In the genomic region with DNA sequence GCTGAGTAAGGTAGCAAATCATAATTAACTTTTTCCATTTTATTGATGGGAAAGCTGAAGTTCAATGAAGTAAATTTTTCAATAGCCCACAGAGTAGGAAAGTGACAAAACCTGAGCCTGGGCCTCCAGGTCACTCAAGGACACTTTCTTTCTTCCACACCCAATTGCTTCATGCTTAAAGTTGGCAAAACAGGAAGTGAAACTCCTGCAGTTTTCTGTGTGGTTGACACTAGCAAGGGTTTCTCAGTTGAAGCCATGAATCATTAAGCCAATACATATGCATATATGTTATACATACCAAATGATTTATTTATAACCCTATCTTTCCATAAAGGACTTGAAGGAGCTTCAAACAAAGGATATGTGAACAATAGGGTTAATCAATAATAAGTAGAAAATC, we compare ENCODE assay signal across 1 cellular context.
TF ChIP-seq lines count a peak whose summit lies in the region.

No MANE protein-coding gene starts in this region.

TF ChIP-seq in GM23338, 12 proteins besides CTCF, POLR2A, EP300 and RAD21 (continued from another document):
- TF ChIP-seq, protein P1, sequence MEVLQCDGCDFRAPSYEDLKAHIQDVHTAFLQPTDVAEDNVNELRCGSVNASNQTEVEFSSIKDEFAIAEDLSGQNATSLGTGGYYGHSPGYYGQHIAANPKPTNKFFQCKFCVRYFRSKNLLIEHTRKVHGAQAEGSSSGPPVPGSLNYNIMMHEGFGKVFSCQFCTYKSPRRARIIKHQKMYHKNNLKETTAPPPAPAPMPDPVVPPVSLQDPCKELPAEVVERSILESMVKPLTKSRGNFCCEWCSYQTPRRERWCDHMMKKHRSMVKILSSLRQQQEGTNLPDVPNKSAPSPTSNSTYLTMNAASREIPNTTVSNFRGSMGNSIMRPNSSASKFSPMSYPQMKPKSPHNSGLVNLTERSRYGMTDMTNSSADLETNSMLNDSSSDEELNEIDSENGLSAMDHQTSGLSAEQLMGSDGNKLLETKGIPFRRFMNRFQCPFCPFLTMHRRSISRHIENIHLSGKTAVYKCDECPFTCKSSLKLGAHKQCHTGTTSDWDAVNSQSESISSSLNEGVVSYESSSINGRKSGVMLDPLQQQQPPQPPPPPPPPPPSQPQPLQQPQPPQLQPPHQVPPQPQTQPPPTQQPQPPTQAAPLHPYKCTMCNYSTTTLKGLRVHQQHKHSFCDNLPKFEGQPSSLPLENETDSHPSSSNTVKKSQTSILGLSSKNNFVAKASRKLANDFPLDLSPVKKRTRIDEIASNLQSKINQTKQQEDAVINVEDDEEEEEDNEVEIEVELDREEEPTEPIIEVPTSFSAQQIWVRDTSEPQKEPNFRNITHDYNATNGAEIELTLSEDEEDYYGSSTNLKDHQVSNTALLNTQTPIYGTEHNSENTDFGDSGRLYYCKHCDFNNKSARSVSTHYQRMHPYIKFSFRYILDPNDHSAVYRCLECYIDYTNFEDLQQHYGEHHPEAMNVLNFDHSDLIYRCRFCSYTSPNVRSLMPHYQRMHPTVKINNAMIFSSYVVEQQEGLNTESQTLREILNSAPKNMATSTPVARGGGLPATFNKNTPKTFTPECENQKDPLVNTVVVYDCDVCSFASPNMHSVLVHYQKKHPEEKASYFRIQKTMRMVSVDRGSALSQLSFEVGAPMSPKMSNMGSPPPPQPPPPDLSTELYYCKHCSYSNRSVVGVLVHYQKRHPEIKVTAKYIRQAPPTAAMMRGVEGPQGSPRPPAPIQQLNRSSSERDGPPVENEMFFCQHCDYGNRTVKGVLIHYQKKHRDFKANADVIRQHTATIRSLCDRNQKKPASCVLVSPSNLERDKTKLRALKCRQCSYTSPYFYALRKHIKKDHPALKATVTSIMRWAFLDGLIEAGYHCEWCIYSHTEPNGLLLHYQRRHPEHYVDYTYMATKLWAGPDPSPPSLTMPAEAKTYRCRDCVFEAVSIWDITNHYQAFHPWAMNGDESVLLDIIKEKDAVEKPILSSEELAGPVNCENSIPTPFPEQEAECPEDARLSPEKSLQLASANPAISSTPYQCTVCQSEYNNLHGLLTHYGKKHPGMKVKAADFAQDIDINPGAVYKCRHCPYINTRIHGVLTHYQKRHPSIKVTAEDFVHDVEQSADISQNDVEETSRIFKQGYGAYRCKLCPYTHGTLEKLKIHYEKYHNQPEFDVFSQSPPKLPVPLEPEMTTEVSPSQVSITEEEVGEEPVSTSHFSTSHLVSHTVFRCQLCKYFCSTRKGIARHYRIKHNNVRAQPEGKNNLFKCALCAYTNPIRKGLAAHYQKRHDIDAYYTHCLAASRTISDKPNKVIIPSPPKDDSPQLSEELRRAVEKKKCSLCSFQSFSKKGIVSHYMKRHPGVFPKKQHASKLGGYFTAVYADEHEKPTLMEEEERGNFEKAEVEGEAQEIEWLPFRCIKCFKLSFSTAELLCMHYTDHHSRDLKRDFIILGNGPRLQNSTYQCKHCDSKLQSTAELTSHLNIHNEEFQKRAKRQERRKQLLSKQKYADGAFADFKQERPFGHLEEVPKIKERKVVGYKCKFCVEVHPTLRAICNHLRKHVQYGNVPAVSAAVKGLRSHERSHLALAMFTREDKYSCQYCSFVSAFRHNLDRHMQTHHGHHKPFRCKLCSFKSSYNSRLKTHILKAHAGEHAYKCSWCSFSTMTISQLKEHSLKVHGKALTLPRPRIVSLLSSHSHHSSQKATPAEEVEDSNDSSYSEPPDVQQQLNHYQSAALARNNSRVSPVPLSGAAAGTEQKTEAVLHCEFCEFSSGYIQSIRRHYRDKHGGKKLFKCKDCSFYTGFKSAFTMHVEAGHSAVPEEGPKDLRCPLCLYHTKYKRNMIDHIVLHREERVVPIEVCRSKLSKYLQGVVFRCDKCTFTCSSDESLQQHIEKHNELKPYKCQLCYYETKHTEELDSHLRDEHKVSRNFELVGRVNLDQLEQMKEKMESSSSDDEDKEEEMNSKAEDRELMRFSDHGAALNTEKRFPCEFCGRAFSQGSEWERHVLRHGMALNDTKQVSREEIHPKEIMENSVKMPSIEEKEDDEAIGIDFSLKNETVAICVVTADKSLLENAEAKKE (CRISPR knock-in tag; IDR thresholded peaks at IDR 0.05): no peak
- TF ChIP-seq, protein P2, sequence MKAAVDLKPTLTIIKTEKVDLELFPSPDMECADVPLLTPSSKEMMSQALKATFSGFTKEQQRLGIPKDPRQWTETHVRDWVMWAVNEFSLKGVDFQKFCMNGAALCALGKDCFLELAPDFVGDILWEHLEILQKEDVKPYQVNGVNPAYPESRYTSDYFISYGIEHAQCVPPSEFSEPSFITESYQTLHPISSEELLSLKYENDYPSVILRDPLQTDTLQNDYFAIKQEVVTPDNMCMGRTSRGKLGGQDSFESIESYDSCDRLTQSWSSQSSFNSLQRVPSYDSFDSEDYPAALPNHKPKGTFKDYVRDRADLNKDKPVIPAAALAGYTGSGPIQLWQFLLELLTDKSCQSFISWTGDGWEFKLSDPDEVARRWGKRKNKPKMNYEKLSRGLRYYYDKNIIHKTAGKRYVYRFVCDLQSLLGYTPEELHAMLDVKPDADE (IDR thresholded peaks at IDR 0.05): no peak
TF ChIP-seq in GM23338: peak in this region for 0.
